ENCODE assay signal across 2 cellular contexts in the genomic region with DNA sequence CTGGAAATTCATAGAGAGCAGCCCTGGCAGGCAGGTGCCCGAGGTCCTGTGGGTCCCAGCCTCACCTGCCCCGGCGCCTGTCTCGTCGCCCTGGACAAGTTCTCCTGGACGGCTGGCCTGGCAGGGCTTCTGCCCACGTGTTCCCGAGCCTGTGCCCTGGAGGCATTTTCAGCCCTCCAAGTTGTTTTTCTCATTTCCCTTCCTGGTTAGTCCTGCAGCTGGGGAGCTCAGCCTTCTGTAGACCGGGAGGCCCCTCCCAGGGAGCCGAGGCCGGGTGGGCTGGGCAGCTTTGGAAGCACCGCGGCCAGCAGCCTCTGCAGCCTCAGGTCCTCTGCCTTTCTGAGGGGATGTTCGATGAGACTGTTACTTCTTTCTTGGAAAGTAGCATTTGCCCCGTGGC.
TF ChIP-seq lines count a peak whose summit lies in the region.

No MANE protein-coding gene starts in this region.

TF ChIP-seq in SK-N-SH, 30 proteins besides CTCF, POLR2A, EP300 and RAD21:
- TF ChIP-seq, protein P1, sequence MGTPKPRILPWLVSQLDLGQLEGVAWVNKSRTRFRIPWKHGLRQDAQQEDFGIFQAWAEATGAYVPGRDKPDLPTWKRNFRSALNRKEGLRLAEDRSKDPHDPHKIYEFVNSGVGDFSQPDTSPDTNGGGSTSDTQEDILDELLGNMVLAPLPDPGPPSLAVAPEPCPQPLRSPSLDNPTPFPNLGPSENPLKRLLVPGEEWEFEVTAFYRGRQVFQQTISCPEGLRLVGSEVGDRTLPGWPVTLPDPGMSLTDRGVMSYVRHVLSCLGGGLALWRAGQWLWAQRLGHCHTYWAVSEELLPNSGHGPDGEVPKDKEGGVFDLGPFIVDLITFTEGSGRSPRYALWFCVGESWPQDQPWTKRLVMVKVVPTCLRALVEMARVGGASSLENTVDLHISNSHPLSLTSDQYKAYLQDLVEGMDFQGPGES (IDR thresholded peaks at IDR 0.05; ENCODE audit: low read depth, low read length), result no peak
- TF ChIP-seq GABPA (IDR thresholded peaks at IDR 0.05; ENCODE audit: low read depth) (no peak), ELF1 (IDR thresholded peaks at IDR 0.05) (no peak), POLR2AphosphoS5 (IDR thresholded peaks at IDR 0.05; ENCODE audit: low read depth, low read length) (no peak), FOXJ3 (CRISPR knock-in tag; IDR thresholded peaks at IDR 0.05) (no peak), RCOR1 (IDR thresholded peaks at IDR 0.05; ENCODE audit: low read length) (no peak), EZH2phosphoT487 (IDR thresholded peaks at IDR 0.05; ENCODE audit: borderline replicate concordance, low read depth) (no peak), FOXM1 (IDR thresholded peaks at IDR 0.05; ENCODE audit: low read depth) (no peak), SMC3 (IDR thresholded peaks at IDR 0.05; ENCODE audit: low read depth, low read length) (no peak)

TF ChIP-seq in SK-N-SH treated with all-trans-retinoic acid at 6 μM for 48 hours, 23 proteins besides CTCF, POLR2A, EP300 and RAD21 (continued from another document):
- TF ChIP-seq, protein P2, sequence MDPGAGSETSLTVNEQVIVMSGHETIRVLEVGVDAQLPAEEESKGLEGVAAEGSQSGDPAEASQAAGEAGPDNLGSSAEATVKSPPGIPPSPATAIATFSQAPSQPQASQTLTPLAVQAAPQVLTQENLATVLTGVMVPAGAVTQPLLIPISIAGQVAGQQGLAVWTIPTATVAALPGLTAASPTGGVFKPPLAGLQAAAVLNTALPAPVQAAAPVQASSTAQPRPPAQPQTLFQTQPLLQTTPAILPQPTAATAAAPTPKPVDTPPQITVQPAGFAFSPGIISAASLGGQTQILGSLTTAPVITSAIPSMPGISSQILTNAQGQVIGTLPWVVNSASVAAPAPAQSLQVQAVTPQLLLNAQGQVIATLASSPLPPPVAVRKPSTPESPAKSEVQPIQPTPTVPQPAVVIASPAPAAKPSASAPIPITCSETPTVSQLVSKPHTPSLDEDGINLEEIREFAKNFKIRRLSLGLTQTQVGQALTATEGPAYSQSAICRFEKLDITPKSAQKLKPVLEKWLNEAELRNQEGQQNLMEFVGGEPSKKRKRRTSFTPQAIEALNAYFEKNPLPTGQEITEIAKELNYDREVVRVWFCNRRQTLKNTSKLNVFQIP (CRISPR knock-in tag; IDR thresholded peaks at IDR 0.05; ENCODE audit: borderline replicate concordance, low read depth), result no peak
- TF ChIP-seq OSR1 (CRISPR knock-in tag; IDR thresholded peaks at IDR 0.05) (no peak), ARNTL (CRISPR knock-in tag; IDR thresholded peaks at IDR 0.05; ENCODE audit: borderline replicate concordance, low read depth) (no peak), ISL1 (CRISPR knock-in tag; IDR thresholded peaks at IDR 0.05) (no peak), ZFP30 (CRISPR knock-in tag; IDR thresholded peaks at IDR 0.05) (no peak), ZNF70 (CRISPR knock-in tag; IDR thresholded peaks at IDR 0.05) (no peak), ESRRG (CRISPR knock-in tag; IDR thresholded peaks at IDR 0.05) (no peak), SNAI2 (CRISPR knock-in tag; IDR thresholded peaks at IDR 0.05) (no peak), TCF4 (CRISPR knock-in tag; IDR thresholded peaks at IDR 0.05; ENCODE audit: borderline replicate concordance) (no peak), ZC3H10 (CRISPR knock-in tag; IDR thresholded peaks at IDR 0.05) (no peak), ZNF8 (CRISPR knock-in tag; IDR thresholded peaks at IDR 0.05) (no peak), RARB (CRISPR knock-in tag; IDR thresholded peaks at IDR 0.05) (no peak), PPARA (CRISPR knock-in tag; IDR thresholded peaks at IDR 0.05; ENCODE audit: borderline replicate concordance) (no peak), TOX (CRISPR knock-in tag; IDR thresholded peaks at IDR 0.05; ENCODE audit: borderline replicate concordance) (no peak), BACH2 (CRISPR knock-in tag; IDR thresholded peaks at IDR 0.05; ENCODE audit: borderline replicate concordance) (no peak)
- TF ChIP-seq, protein P3, sequence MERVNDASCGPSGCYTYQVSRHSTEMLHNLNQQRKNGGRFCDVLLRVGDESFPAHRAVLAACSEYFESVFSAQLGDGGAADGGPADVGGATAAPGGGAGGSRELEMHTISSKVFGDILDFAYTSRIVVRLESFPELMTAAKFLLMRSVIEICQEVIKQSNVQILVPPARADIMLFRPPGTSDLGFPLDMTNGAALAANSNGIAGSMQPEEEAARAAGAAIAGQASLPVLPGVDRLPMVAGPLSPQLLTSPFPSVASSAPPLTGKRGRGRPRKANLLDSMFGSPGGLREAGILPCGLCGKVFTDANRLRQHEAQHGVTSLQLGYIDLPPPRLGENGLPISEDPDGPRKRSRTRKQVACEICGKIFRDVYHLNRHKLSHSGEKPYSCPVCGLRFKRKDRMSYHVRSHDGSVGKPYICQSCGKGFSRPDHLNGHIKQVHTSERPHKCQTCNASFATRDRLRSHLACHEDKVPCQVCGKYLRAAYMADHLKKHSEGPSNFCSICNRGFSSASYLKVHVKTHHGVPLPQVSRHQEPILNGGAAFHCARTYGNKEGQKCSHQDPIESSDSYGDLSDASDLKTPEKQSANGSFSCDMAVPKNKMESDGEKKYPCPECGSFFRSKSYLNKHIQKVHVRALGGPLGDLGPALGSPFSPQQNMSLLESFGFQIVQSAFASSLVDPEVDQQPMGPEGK (CRISPR knock-in tag; IDR thresholded peaks at IDR 0.05; ENCODE audit: borderline replicate concordance), result no peak
- TF ChIP-seq, protein P4, sequence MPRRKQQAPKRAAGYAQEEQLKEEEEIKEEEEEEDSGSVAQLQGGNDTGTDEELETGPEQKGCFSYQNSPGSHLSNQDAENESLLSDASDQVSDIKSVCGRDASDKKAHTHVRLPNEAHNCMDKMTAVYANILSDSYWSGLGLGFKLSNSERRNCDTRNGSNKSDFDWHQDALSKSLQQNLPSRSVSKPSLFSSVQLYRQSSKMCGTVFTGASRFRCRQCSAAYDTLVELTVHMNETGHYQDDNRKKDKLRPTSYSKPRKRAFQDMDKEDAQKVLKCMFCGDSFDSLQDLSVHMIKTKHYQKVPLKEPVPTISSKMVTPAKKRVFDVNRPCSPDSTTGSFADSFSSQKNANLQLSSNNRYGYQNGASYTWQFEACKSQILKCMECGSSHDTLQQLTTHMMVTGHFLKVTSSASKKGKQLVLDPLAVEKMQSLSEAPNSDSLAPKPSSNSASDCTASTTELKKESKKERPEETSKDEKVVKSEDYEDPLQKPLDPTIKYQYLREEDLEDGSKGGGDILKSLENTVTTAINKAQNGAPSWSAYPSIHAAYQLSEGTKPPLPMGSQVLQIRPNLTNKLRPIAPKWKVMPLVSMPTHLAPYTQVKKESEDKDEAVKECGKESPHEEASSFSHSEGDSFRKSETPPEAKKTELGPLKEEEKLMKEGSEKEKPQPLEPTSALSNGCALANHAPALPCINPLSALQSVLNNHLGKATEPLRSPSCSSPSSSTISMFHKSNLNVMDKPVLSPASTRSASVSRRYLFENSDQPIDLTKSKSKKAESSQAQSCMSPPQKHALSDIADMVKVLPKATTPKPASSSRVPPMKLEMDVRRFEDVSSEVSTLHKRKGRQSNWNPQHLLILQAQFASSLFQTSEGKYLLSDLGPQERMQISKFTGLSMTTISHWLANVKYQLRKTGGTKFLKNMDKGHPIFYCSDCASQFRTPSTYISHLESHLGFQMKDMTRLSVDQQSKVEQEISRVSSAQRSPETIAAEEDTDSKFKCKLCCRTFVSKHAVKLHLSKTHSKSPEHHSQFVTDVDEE (CRISPR knock-in tag; IDR thresholded peaks at IDR 0.05), result no peak
